8 cellular contexts compared by ENCODE assay signal in the genomic region with DNA sequence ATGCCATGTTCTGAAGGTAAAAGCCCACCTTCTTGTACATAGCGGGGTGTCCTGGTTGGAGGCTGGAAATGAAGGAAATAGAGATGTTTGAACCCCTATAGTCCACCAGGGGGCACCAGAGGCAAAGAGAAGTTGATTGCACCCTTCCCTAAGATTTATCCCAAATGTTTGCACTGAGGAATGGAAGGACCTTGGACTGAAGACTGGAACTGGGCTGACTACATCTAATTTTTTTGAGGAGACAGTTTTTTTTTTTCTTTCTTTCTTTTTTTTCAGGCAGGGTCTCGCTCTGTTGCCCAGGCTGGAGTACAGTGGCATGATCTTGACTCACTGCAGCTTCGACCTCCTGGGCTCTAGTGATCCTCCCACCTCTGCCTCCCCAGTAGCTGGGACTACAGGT. TPM values are rescaled to one million over a fixed set of nuclear protein-coding genes. Genes with fewer than 3 reads are reported as not detected.
DNase-seq lines count a peak whose midpoint lies in the region; ATAC-seq and TF ChIP-seq lines count a peak whose summit lies in the region.

No MANE protein-coding gene starts in this region.

- CTCF ChIA-PET in CD8-positive, alpha-beta T cell (lab: Charles Lee): interaction anchor here (0.7 to 5.5 kb wide), 34 partner anchors 8 to 867 kb away, joined by 3 to 182 read pairs (median 5); no protein-coding TSS in a partner anchor

- no peak overlapping the region for H3K27ac ChIP-seq in CD8-positive, alpha-beta T cell (ENCODE audit: low read depth, low read length)

- no peaks in the 10 kb centered on the region for H3K27me3 Mint-ChIP-seq in CD8-positive, alpha-beta T cell (ENCODE audit: low read depth)

- H3K36me3 Mint-ChIP-seq in CD8-positive, alpha-beta T cell: peaks cover 77% of the 10 kb centered on the region
- H3K36me3 Mint-ChIP-seq in activated naive CD4-positive, alpha-beta T cell treated with anti-CD3 and anti-CD28 coated beads, Interleukin-2, amount 50 U/mL, for 72 hours: peaks cover 5 to 13% of the 10 kb centered on the region in 2 donors

- no peak overlapping the region for H3K4me3 Mint-ChIP-seq in CD8-positive, alpha-beta T cell

- no peaks in the 10 kb centered on the region for H3K4me1 ChIP-seq in CD8-positive, alpha-beta T cell (ENCODE audit: insufficient read depth, low read length)

- TF ChIP-seq CTCF in CD8-positive, alpha-beta T cell (IDR thresholded peaks at IDR 0.05): peak; percentile 90

- peak in 2 of 7 experiments; percentile 32 to 43 for DNase-seq in CD8-positive, alpha-beta T cell
- DNase-seq in GM19240 (ENCODE audit: insufficient read length, low spot score) (peak; percentile 39), NCI-H446 treated with DMSO at 0.1 percent for 48 hours (lab: John Stamatoyannopoulos, UW) (peak; percentile 51), Right ventricle myocardium superior (no peak), retina (peak; percentile 66), HK-2 (ENCODE audit: unreplicated experiment) (no peak)
- peak in 1 of 2 donors; percentile 24 for DNase-seq in activated naive CD4-positive, alpha-beta T cell treated with anti-CD3 and anti-CD28 coated beads, Interleukin-2, amount 50 U/mL, for 72 hours (ENCODE audit: low spot score in 2 of 2)

- H3K4me3 ChIP-seq in CD8-positive, alpha-beta T cell (ENCODE audit: low read depth, low read length): no peak overlapping the region

- ATAC-seq in CD8-positive, alpha-beta T cell: peak; percentile 73
- peak; percentile 36 to 64 for ATAC-seq in activated naive CD4-positive, alpha-beta T cell treated with anti-CD3 and anti-CD28 coated beads, Interleukin-2, amount 50 U/mL, for 72 hours
- ATAC-seq in Right ventricle myocardium superior (ENCODE audit: poor library complexity) (peak; percentile 79), GM19463 (IDR thresholded peaks at IDR 0.05; ENCODE audit: unreplicated experiment) (no peak)

- H3K27me3 ChIP-seq in CD8-positive, alpha-beta T cell (ENCODE audit: insufficient read depth, low read length): no peaks in the 10 kb centered on the region

- H3K4me1 Mint-ChIP-seq in CD8-positive, alpha-beta T cell (ENCODE audit: low read depth): no peaks in the 10 kb centered on the region

- no peak overlapping the region for H3K27ac Mint-ChIP-seq in CD8-positive, alpha-beta T cell
- H3K27ac Mint-ChIP-seq in activated naive CD4-positive, alpha-beta T cell treated with anti-CD3 and anti-CD28 coated beads, Interleukin-2, amount 50 U/mL, for 72 hours: no peak overlapping the region

- POLR2A ChIA-PET in CD8-positive, alpha-beta T cell (lab: Charles Lee): no interaction called here

- H3K36me3 ChIP-seq in CD8-positive, alpha-beta T cell (ENCODE audit: insufficient read depth, low read length): peaks cover 6% of the 10 kb centered on the region

- intact Hi-C loops in CD8-positive, alpha-beta T cell (cut with DNase I, micrococcal nuclease): loop anchor here (1.0 to 10.0 kb wide), 7 partner anchors 23 to 1183 kb away; no protein-coding TSS in a partner anchor
- intact Hi-C loops in Right ventricle myocardium superior (cut with DNase I): loop anchor here (2.0 kb wide), 1 partner anchor 137 kb away; no protein-coding TSS in a partner anchor

- no peaks in the 10 kb centered on the region for H3K9me3 ChIP-seq in CD8-positive, alpha-beta T cell (ENCODE audit: low read length)

- H3K9me3 Mint-ChIP-seq in CD8-positive, alpha-beta T cell: no peaks in the 10 kb centered on the region
- H3K9me3 Mint-ChIP-seq in activated naive CD4-positive, alpha-beta T cell treated with anti-CD3 and anti-CD28 coated beads, Interleukin-2, amount 50 U/mL, for 72 hours: no peaks in the 10 kb centered on the region

RNA-seq across cellular contexts. Expression of gene EIF4G3, which starts 55.3 kb away (rescaled TPM):
- 10 to 100 TPM; 19.6 to 19.8 TPM for total RNA-seq in CD8-positive, alpha-beta T cell
- 10 to 100 TPM; 38.4 to 45.1 TPM for total RNA-seq in activated naive CD4-positive, alpha-beta T cell treated with anti-CD3 and anti-CD28 coated beads, Interleukin-2, amount 50 U/mL, for 72 hours
- total RNA-seq in Right ventricle myocardium superior: 24.7 TPM

RNA-seq across cellular contexts. Expression of gene ECE1, which starts 58.2 kb away (rescaled TPM):
- 10 to 100 TPM; 55.0 to 56.0 TPM for total RNA-seq in CD8-positive, alpha-beta T cell
- total RNA-seq in activated naive CD4-positive, alpha-beta T cell treated with anti-CD3 and anti-CD28 coated beads, Interleukin-2, amount 50 U/mL, for 72 hours: 100 to 1,000 TPM; 111 to 118 TPM
- total RNA-seq in Right ventricle myocardium superior: 45.3 TPM

Comparison
In these comparisons a context has a peak if more than half of its experiments do, and no peak if none do; other contexts are left out.
1. DNase-seq: peak in GM19240 (single experiment), NCI-H446 treated with DMSO at 0.1 percent for 48 hours (single experiment) and retina (single experiment); none in Right ventricle myocardium superior (single experiment) and HK-2 (single experiment).